Comparison of ENCODE assay signal across 1 cellular context in genomic region chr10:72215611-72216549, GRCh38.
A peak's percentile ranks its signal among the peaks of the same experiment; 100 is the strongest.
TF ChIP-seq lines count a peak whose summit lies in the region.

Gene ANAPC16, plus strand, starts transcription at chr10:72216012. Its CDS starts 7,903 bp downstream, at chr10:72223915.
Gene ASCC1, minus strand, starts transcription at chr10:72216276. Its CDS starts 2,978 bp downstream, at chr10:72213298.

TF ChIP-seq in K562, 482 proteins besides CTCF, POLR2A, EP300 and RAD21 (continued from another document and continues in another):
- no peak for TF ChIP-seq ZBTB9 (CRISPR knock-in tag; IDR thresholded peaks at IDR 0.05)
- TF ChIP-seq SIN3A (IDR thresholded peaks at IDR 0.05; ENCODE audit: borderline replicate concordance in 2 of 2, control insufficient read depth in 1 of 2, low read depth in 2 of 2, low read length in 2 of 2) = peak; percentile 66 to 73; a peak in 3 of 4 replicates
- TF ChIP-seq KDM5B (IDR thresholded peaks at IDR 0.05; ENCODE audit: insufficient replicate concordance, low read depth, low read length) = peak; percentile 93
- peak; percentile 82 for TF ChIP-seq RB1 (IDR thresholded peaks at IDR 0.05; ENCODE audit: low read depth)
- peak; percentile 25; the same call in 1 of the 2 replicates for TF ChIP-seq CBFA2T3 (IDR thresholded peaks at IDR 0.05)
- TF ChIP-seq HMG20A (CRISPR knock-in tag; conservative IDR thresholded peaks at IDR 0.05) = no peak; the same call in 1 of the 2 replicates
- TF ChIP-seq MAFF (IDR thresholded peaks at IDR 0.05; ENCODE audit: low read length) = no peak
- peak in 1 of 2 experiments; percentile 8; a peak in 2 of 4 replicates for TF ChIP-seq ARNT (IDR thresholded peaks at IDR 0.05)
- TF ChIP-seq SMARCB1 (IDR thresholded peaks at IDR 0.05; ENCODE audit: insufficient read length, low read depth) = no peak
- TF ChIP-seq SRF (CRISPR knock-in tag; IDR thresholded peaks at IDR 0.05) = peak in 1 of 2 experiments; percentile 85; a peak in 2 of 4 replicates
- TF ChIP-seq ZNF398 (CRISPR knock-in tag; IDR thresholded peaks at IDR 0.05) = no peak
- TF ChIP-seq ZBTB1 (CRISPR knock-in tag; IDR thresholded peaks at IDR 0.05; ENCODE audit: borderline replicate concordance, low read depth) = no peak; the same call in 1 of the 2 replicates
- TF ChIP-seq ZKSCAN1 (IDR thresholded peaks at IDR 0.05; ENCODE audit: low read depth, low read length) = peak; percentile 56; the same call in 1 of the 2 replicates
- TF ChIP-seq ZFP1 (CRISPR knock-in tag; IDR thresholded peaks at IDR 0.05) = no peak
- peak; percentile 54; the same call in 1 of the 2 replicates for TF ChIP-seq ZNF431 (CRISPR knock-in tag; IDR thresholded peaks at IDR 0.05)
- no peak for TF ChIP-seq HDAC8 (tag; IDR thresholded peaks at IDR 0.05)
- TF ChIP-seq HIVEP1 (CRISPR knock-in tag; IDR thresholded peaks at IDR 0.05) = no peak
- TF ChIP-seq ZZZ3 (IDR thresholded peaks at IDR 0.05) = no peak
- peak; percentile 58; the same call in 1 of the 2 replicates for TF ChIP-seq ZNF75A (CRISPR knock-in tag; IDR thresholded peaks at IDR 0.05)
- peak; percentile 13; the same call in 1 of the 2 replicates for TF ChIP-seq ZNF384 (IDR thresholded peaks at IDR 0.05; ENCODE audit: low read depth, low read length)
- no peak for TF ChIP-seq ELK1 (CRISPR knock-in tag; IDR thresholded peaks at IDR 0.05)
- TF ChIP-seq POLR3G (IDR thresholded peaks at IDR 0.05; ENCODE audit: extremely low read depth, insufficient read length, insufficient replicate concordance) = no peak
- TF ChIP-seq RFX5 (IDR thresholded peaks at IDR 0.05; ENCODE audit: low read depth, low read length) = no peak
- TF ChIP-seq GMEB1 (CRISPR knock-in tag; IDR thresholded peaks at IDR 0.05) = peak; percentile 97
- peak; percentile 75; the same call in 1 of the 2 replicates for TF ChIP-seq POLR2AphosphoS2 (IDR thresholded peaks at IDR 0.05; ENCODE audit: low read length)
- TF ChIP-seq POLR2B (IDR thresholded peaks at IDR 0.05; ENCODE audit: low read depth, partially characterized antibody) = peak; percentile 99
- TF ChIP-seq ZNF175 (CRISPR knock-in tag; IDR thresholded peaks at IDR 0.05; ENCODE audit: low read depth) = peak; percentile 63; the same call in 1 of the 2 replicates
- TF ChIP-seq PURB (CRISPR knock-in tag; IDR thresholded peaks at IDR 0.05; ENCODE audit: low read depth) = no peak
- no peak for TF ChIP-seq SPI1 (IDR thresholded peaks at IDR 0.05; ENCODE audit: borderline replicate concordance, low read depth, low read length)
- no peak for TF ChIP-seq ZKSCAN8 (CRISPR knock-in tag; IDR thresholded peaks at IDR 0.05)
- peak; percentile 68; the same call in 1 of the 2 replicates for TF ChIP-seq ZC3H4 (CRISPR knock-in tag; IDR thresholded peaks at IDR 0.05; ENCODE audit: borderline replicate concordance)
- peak; percentile 56; the same call in 1 of the 2 replicates for TF ChIP-seq ZNF592 (IDR thresholded peaks at IDR 0.05)
- no peak for TF ChIP-seq XRCC4 (IDR thresholded peaks at IDR 0.05; ENCODE audit: extremely low read depth, insufficient read depth, insufficient read length)
- no peak for TF ChIP-seq ZBTB33 (CRISPR knock-in tag; IDR thresholded peaks at IDR 0.05)
- peak; percentile 66; the same call in 1 of the 2 replicates for TF ChIP-seq ELF1 (tag; IDR thresholded peaks at IDR 0.05)
- peak; percentile 91 for TF ChIP-seq NCOA6 (IDR thresholded peaks at IDR 0.05)
- TF ChIP-seq L3MBTL2 (IDR thresholded peaks at IDR 0.05) = peak; percentile 98
- peak; percentile 95 for TF ChIP-seq POLR2AphosphoS5 (IDR thresholded peaks at IDR 0.05; ENCODE audit: control insufficient read depth, insufficient read depth, low read depth, low read length)
- peak in 1 of 2 experiments; percentile 5; a peak in 1 of 4 replicates for TF ChIP-seq MLX (CRISPR knock-in tag; conservative IDR thresholded peaks at IDR 0.05)
- peak; percentile 83 for TF ChIP-seq CHD1 (IDR thresholded peaks at IDR 0.05; ENCODE audit: low read length)
- TF ChIP-seq ZNF764 (CRISPR knock-in tag; IDR thresholded peaks at IDR 0.05; ENCODE audit: low read depth) = no peak
- TF ChIP-seq ZBTB17 (CRISPR knock-in tag; IDR thresholded peaks at IDR 0.05) = peak; percentile 85
- TF ChIP-seq ZNF583 (CRISPR knock-in tag; IDR thresholded peaks at IDR 0.05) = 0 out of 2 replicates have a peak, but pooled peaks have one; percentile 39
- no peak for TF ChIP-seq CEBPZ (IDR thresholded peaks at IDR 0.05; ENCODE audit: borderline replicate concordance, low read depth, low read length)
